ENCODE assay signal across 26 cellular contexts in the genomic region with DNA sequence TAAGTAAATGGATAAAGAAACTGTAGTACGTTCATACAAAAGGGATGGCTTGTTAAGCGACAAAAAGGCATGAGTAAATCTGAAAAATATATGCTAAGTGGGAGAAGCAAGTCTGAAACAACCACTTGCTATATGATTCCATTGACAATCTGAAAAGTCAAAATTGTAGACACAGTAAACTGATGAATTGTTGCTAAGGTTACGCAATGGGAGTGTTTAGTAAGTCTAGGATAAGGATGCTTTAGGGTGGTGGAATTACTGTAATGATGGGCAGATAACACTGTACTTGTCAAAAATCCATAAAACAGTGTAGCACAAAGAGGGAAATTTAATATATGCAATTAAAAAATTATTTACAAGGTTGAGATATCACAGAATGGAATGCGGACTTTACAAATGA.
"Had no signal": no experiment of that assay in that cellular context is flagged by ENCODE, and none has a peak within 500 bp of the region (broad histone marks: within the 10 kb centered on the region; RNA-seq: fewer than 3 reads in every experiment).

No MANE protein-coding gene starts in this region.

- H3K4me1 Mint-ChIP-seq: T-cell had no signal

- H3K27ac ChIP-seq: HL-60, KMS-11, SJSA1, SK-N-MC had no signal

- H3K27me3 ChIP-seq: SJSA1 had no signal

- DNase-seq: MV-4-11, NCI-H1048, NCI-H1105, NCI-H1417, NCI-H1436 treated with DMSO at 0.1 percent for 48 hours, NCI-H1694, NCI-H1930, NCI-H2081, NCI-H2107, NCI-H2171 treated with DMSO at 0.1 percent for 48 hours, NCI-H345, NCI-H446 treated with DMSO at 0.1 percent for 48 hours, NCI-H510A treated with DMSO at 0.1 percent for 48 hours, NCI-H526, NCI-H774, Right ventricle myocardium superior, RPMI8226, SIG-M5, SW 1271, T-cell had no signal

- H3K4me1 ChIP-seq: SJSA1 had no signal

- H3K27ac Mint-ChIP-seq: T-cell; T-helper 1 cell treated with Interleukin-12 subunit alpha and Interleukin-12 subunit beta and Interleukin-4 antibody, amounts not matched to agents 30 μg/mL and 1 μg/mL, for 36 hours had no signal

- H3K4me3 ChIP-seq: K562, SJSA1, SK-N-MC had no signal

- H3K9me3 ChIP-seq: SJSA1 had no signal

- H3K36me3 Mint-ChIP-seq: T-cell had no signal

- ATAC-seq: K562, T-cell had no signal

- H3K36me3 ChIP-seq: SJSA1 had no signal

- H3K9ac ChIP-seq: KMS-11 had no signal

- H3K27me3 Mint-ChIP-seq: T-cell had no signal

- H3K4me3 Mint-ChIP-seq: T-cell; T-helper 1 cell treated with Interleukin-12 subunit alpha and Interleukin-12 subunit beta and Interleukin-4 antibody, amounts not matched to agents 30 μg/mL and 1 μg/mL, for 36 hours had no signal

- H3K4me2 ChIP-seq: KMS-11 had no signal
